Comparison of ENCODE assay signal across 26 cellular contexts in the genomic region with DNA sequence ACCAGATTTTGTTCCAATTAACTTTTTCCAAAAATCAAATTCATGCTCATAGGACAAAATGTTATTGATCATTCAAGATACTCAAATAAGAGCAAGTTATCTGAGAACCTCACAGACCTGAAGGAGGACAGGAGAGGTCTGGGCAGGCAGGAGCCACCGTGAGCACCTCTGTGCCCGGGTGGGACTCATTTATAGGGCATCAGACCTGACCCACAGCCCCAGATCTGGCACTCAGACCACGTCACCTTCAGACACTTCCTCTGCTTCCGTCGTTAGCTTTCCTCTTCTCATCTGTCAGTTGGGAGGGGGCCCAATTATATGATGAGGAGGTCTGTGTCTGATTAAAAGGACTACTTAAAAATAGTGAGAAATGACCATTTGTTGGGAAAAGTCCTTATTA.
"Had no signal": no experiment of that assay in that cellular context is flagged by ENCODE, and none has a peak within 500 bp of the region (broad histone marks: within the 10 kb centered on the region; RNA-seq: fewer than 3 reads in every experiment).

No MANE protein-coding gene starts in this region.

- H3K4me3 Mint-ChIP-seq: effector memory CD8-positive, alpha-beta T cell; naive thymus-derived CD4-positive, alpha-beta T cell had no signal

- H3K9me3 Mint-ChIP-seq: effector memory CD8-positive, alpha-beta T cell had no signal

- H3K4me3 ChIP-seq: gastroesophageal sphincter, hepatocyte, thoracic aorta, uterus had no signal

- H3K9me3 ChIP-seq: gastroesophageal sphincter, thoracic aorta had no signal

- ATAC-seq: activated CD4-positive, CD25-positive, alpha-beta regulatory T cell treated with anti-CD3 and anti-CD28 coated beads, Interleukin-2, amount 50 U/mL, for 24 hours; effector memory CD8-positive, alpha-beta T cell; gastroesophageal sphincter; left cardiac atrium; naive thymus-derived CD4-positive, alpha-beta T cell; right cardiac atrium had no signal

- H3K27ac ChIP-seq: brain microvascular endothelial cell, gastroesophageal sphincter, hepatocyte, thoracic aorta, uterus, VCaP had no signal

- H3K27me3 ChIP-seq: brain microvascular endothelial cell, gastroesophageal sphincter, hepatocyte, uterus had no signal

- H3K27me3 Mint-ChIP-seq: effector memory CD8-positive, alpha-beta T cell; naive thymus-derived CD4-positive, alpha-beta T cell had no signal

- DNase-seq: activated CD4-positive, alpha-beta T cell treated with anti-CD3 and anti-CD28 coated beads for 48 hours; activated CD4-positive, alpha-beta T cell treated with anti-CD3 and anti-CD28 coated beads, Interleukin-2, amount 50 U/mL, for 48 hours; activated gamma-delta T cell; activated naive CD4-positive, alpha-beta T cell treated with anti-CD3 and anti-CD28 coated beads, Interleukin-2, amount 50 U/mL, for 16 hours; amniotic stem cell; brain microvascular endothelial cell; caudate nucleus; cortex of kidney; effector memory CD8-positive, alpha-beta T cell; left cardiac atrium; mammary epithelial cell; midbrain; naive thymus-derived CD4-positive, alpha-beta T cell; nucleus accumbens; right cardiac atrium; stimulated activated CD4-positive, alpha-beta T cell treated with anti-CD3 and anti-CD28 coated beads, Interleukin-15, amount 100 ng/mL, for 24 hours; stimulated activated CD4-positive, alpha-beta T cell treated with anti-CD3 and anti-CD28 coated beads, Interleukin-2, amount 100 ng/mL, for 24 hours; stimulated activated naive CD4-positive, alpha-beta T cell treated with Interleukin-2 at 50 U/mL for 16 hours; T-helper 1 cell; trophoblast cell; uterus had no signal

- H3K36me3 ChIP-seq: brain microvascular endothelial cell, thoracic aorta, uterus had no signal
